8 cellular contexts compared by ENCODE assay signal in genomic region chr3:169771651-169772529, GRCh38. TPM values are rescaled to one million over a fixed set of nuclear protein-coding genes. Genes with fewer than 3 reads are reported as not detected.
DNase-seq lines count a peak whose midpoint lies in the region; FAIRE-seq and TF ChIP-seq lines count a peak whose summit lies in the region.

No MANE protein-coding gene starts in this region.

- peaks cover 54% of the 10 kb centered on the region for H3F3A ChIP-seq in neural progenitor cell (ENCODE audit: low read depth)

- H3K9ac ChIP-seq in neural progenitor cell, result peak overlapping the region; percentile 94

- H3K4me2 ChIP-seq in neural progenitor cell, result peak overlapping the region; percentile 81

- peaks cover 32% of the 10 kb centered on the region for H3K79me2 ChIP-seq in neural progenitor cell (ENCODE audit: low read depth)

- WGBS in thyroid gland, 2 donors, result 0 to 1% methylated on average over 30 of the region's 30 CpGs

- H3K4me1 ChIP-seq in neural progenitor cell (peaks cover 8% of the 10 kb centered on the region), thyroid gland (peaks cover 3 to 22% of the 10 kb centered on the region in 2 donors)

- peaks cover 15% of the 10 kb centered on the region for H3K27me3 Mint-ChIP-seq in activated naive CD4-positive, alpha-beta T cell treated with anti-CD3 and anti-CD28 coated beads, Interleukin-2, amount 10 ng/mL, durations not matched to agents 7 days and 5 days
- peaks cover 17% of the 10 kb centered on the region for H3K27me3 Mint-ChIP-seq in neural progenitor cell (ENCODE audit: insufficient read depth, low read depth)

- intact Hi-C loops in thyroid gland (cut with DNase I), result no loop called here

- H3K27me3 ChIP-seq in neural progenitor cell, result no peaks in the 10 kb centered on the region
- H3K27me3 ChIP-seq in thyroid gland, result no peaks in the 10 kb centered on the region

- peak overlapping the region; percentile 98 for H3K27ac ChIP-seq in neural progenitor cell
- H3K27ac ChIP-seq in thyroid gland, result peak overlapping the region; percentile 91 to 99 (median 99)

- H3K4me3 ChIP-seq in neural progenitor cell, result peak overlapping the region; percentile 97
- H3K4me3 ChIP-seq in thyroid gland (replicated peaks in 1 of 3), result peak overlapping the region; percentile 75 to 89 (median 81)

- TF ChIP-seq POLR2A in thyroid gland (IDR thresholded peaks at IDR 0.05), result no peak

- CTCF ChIA-PET in activated naive CD4-positive, alpha-beta T cell treated with anti-CD3 and anti-CD28 coated beads, Interleukin-2, amount 10 ng/mL, durations not matched to agents 7 days and 5 days (lab: Charles Lee), result interaction anchor here (1.0 to 1.6 kb wide), 3 partner anchors 41 to 267 kb away, joined by 3 to 6 read pairs (median 3); partner anchors contain the start of genes LRRC34 and LRRIQ4

- H3K4me1 Mint-ChIP-seq in activated naive CD4-positive, alpha-beta T cell treated with anti-CD3 and anti-CD28 coated beads, Interleukin-2, amount 10 ng/mL, durations not matched to agents 7 days and 5 days, result peaks cover 45% of the 10 kb centered on the region
- peaks cover 28% of the 10 kb centered on the region for H3K4me1 Mint-ChIP-seq in neural progenitor cell

- peaks cover 21% of the 10 kb centered on the region for H3K36me3 Mint-ChIP-seq in activated naive CD4-positive, alpha-beta T cell treated with anti-CD3 and anti-CD28 coated beads, Interleukin-2, amount 10 ng/mL, durations not matched to agents 7 days and 5 days
- peaks cover 9% of the 10 kb centered on the region for H3K36me3 Mint-ChIP-seq in neural progenitor cell

- H3K9me3 ChIP-seq in neural progenitor cell (ENCODE audit: low read depth) (no peaks in the 10 kb centered on the region), thyroid gland (no peaks in the 10 kb centered on the region)

- H4K20me1 ChIP-seq in neural progenitor cell (ENCODE audit: low read depth), result no peaks in the 10 kb centered on the region

- H3K4me3 Mint-ChIP-seq in activated naive CD4-positive, alpha-beta T cell treated with anti-CD3 and anti-CD28 coated beads, Interleukin-2, amount 10 ng/mL, durations not matched to agents 7 days and 5 days, result peak overlapping the region; percentile 98
- H3K4me3 Mint-ChIP-seq in neural progenitor cell, result peak overlapping the region; percentile 99

- H3K36me3 ChIP-seq in neural progenitor cell (peaks cover 7% of the 10 kb centered on the region), thyroid gland (peaks cover 0 to 7% of the 10 kb centered on the region in 2 donors)

- H3K27ac Mint-ChIP-seq in activated naive CD4-positive, alpha-beta T cell treated with anti-CD3 and anti-CD28 coated beads, Interleukin-2, amount 10 ng/mL, durations not matched to agents 7 days and 5 days, result peak overlapping the region; percentile 100
- H3K27ac Mint-ChIP-seq in neural progenitor cell, result peak overlapping the region; percentile 94

- H2AFZ ChIP-seq in neural progenitor cell (replicated peaks), result peak overlapping the region; percentile 98

- H3K9me3 Mint-ChIP-seq in activated naive CD4-positive, alpha-beta T cell treated with anti-CD3 and anti-CD28 coated beads, Interleukin-2, amount 10 ng/mL, durations not matched to agents 7 days and 5 days, result no peaks in the 10 kb centered on the region
- H3K9me3 Mint-ChIP-seq in neural progenitor cell, result peaks cover 11% of the 10 kb centered on the region

- DNase-seq in activated gamma-delta T cell treated with Interleukin-2 at 50 U/mL for 16 hours (peak; percentile 55), activated gamma-delta T cell (lab: John Stamatoyannopoulos, UW) (no peak), MV-4-11 (lab: John Stamatoyannopoulos, UW) (peak; percentile 85), SIG-M5 treated with dmso at 0.1 percent for 504 hours (lab: John Stamatoyannopoulos, UW; ENCODE audit: unreplicated experiment) (peak; percentile 91), frontal cortex (ENCODE audit: low spot score in 2 of 2) (peak; percentile 22 to 51), neural progenitor cell (ENCODE audit: low spot score) (peak; percentile 87), thyroid gland (peak; percentile 48 to 53)
- DNase-seq in activated naive CD4-positive, alpha-beta T cell treated with anti-CD3 and anti-CD28 coated beads, Interleukin-2, amount 10 ng/mL, durations not matched to agents 7 days and 5 days, result peak; percentile 62

- TF ChIP-seq CTCF in neural progenitor cell (IDR thresholded peaks at IDR 0.05) (no peak), thyroid gland (IDR thresholded peaks at IDR 0.05) (no peak)

- FAIRE-seq in frontal cortex (lab: Jason Lieb, UNC), result peak; percentile 77

RNA-seq across cellular contexts. Expression of gene MYNN, which starts 1.3 kb away (rescaled TPM):
- 44.4 TPM for total RNA-seq in frontal cortex
- 19.2 and 23.6 TPM in 2 replicates for total RNA-seq in neural progenitor cell (ENCODE audit: low replicate concordance)
- 10 to 100 TPM; 19.4 to 25.0 (median 21.3) TPM for total RNA-seq in thyroid gland

RNA-seq across cellular contexts. Expression of gene ACTRT3, which starts 2.5 kb away (rescaled TPM):
- total RNA-seq in frontal cortex, result 3.3 TPM
- 0.31 and 0.34 TPM in 2 replicates for total RNA-seq in neural progenitor cell (ENCODE audit: low replicate concordance)
- total RNA-seq in thyroid gland, result 1 to 10 TPM; 2.0 to 3.3 (median 3.0) TPM

RNA-seq across cellular contexts. Expression of gene TERC, which starts 7.0 kb away (rescaled TPM):
- total RNA-seq in frontal cortex, result 61.1 TPM
- 47.5 and 119 TPM in 2 replicates for total RNA-seq in neural progenitor cell (ENCODE audit: low replicate concordance)
- total RNA-seq in thyroid gland, result 100 to 1,000 TPM in 3 of 4 donors, 10 to 100 TPM in 1; 83.6 to 291 (median 166) TPM

RNA-seq across cellular contexts. Expression of gene LRRIQ4, which starts 40.8 kb away (rescaled TPM):
- 0.82 TPM for total RNA-seq in frontal cortex
- not detected in 2 replicates for total RNA-seq in neural progenitor cell (ENCODE audit: low replicate concordance)
- under 1 TPM in 1 of 4 donors, not detected in 3; 0.29 TPM for total RNA-seq in thyroid gland

RNA-seq across cellular contexts. Expression of gene LRRC34, which starts 40.8 kb away (rescaled TPM):
- total RNA-seq in frontal cortex (5.3 TPM), neural progenitor cell (ENCODE audit: low replicate concordance) (12.5 and 54.8 TPM in 2 replicates), thyroid gland (1 to 10 TPM; 2.9 to 6.6 (median 5.1) TPM)
